ENCODE assay signal across 8 cellular contexts in genomic region chr1:193070942-193071341, GRCh38. TPM values are rescaled to one million over a fixed set of nuclear protein-coding genes. Genes with fewer than 3 reads are reported as not detected.
DNase-seq lines count a peak whose midpoint lies in the region; ATAC-seq and TF ChIP-seq lines count a peak whose summit lies in the region.

No MANE protein-coding gene starts in this region.

- peak overlapping the region; percentile 24 for H3K27ac ChIP-seq in psoas muscle

- peaks cover 8% of the 10 kb centered on the region for H3K36me3 Mint-ChIP-seq in T-helper 17 cell (ENCODE audit: low read depth)

- H3K9me3 ChIP-seq in T-helper 17 cell (ENCODE audit: control insufficient read depth, low read length, poor library complexity, severe bottlenecking) = no peaks in the 10 kb centered on the region
- no peaks in the 10 kb centered on the region for H3K9me3 ChIP-seq in psoas muscle

- intact Hi-C loops in psoas muscle (cut with DNase I) = no loop called here

- peaks cover 10% of the 10 kb centered on the region for H3K4me1 ChIP-seq in psoas muscle

- no peaks in the 10 kb centered on the region for H3K27me3 Mint-ChIP-seq in T-helper 17 cell

- TF ChIP-seq CTCF in psoas muscle (IDR thresholded peaks at IDR 0.05) = no peak

- ATAC-seq in HG02943 (IDR thresholded peaks at IDR 0.05; ENCODE audit: low read depth, unreplicated experiment) (peak; percentile 52), T-helper 17 cell (peak; percentile 64), psoas muscle (peak in 2 of 4 donors; percentile 54 to 62), GM21737 (IDR thresholded peaks at IDR 0.05; ENCODE audit: unreplicated experiment) (no peak), HG03135 (IDR thresholded peaks at IDR 0.05; ENCODE audit: unreplicated experiment) (no peak)

- H3K27ac Mint-ChIP-seq in T-helper 17 cell = no peak overlapping the region

- peaks cover 0 to 12% of the 10 kb centered on the region in 2 donors for H3K36me3 ChIP-seq in psoas muscle (ENCODE audit: insufficient read depth in 1 of 2, low read depth in 1 of 2)

- 56 to 61% (median 56%) methylated on average over 5 of the region's 5 CpGs for WGBS in psoas muscle, 3 donors

- H3K4me1 Mint-ChIP-seq in T-helper 17 cell = peaks cover 32% of the 10 kb centered on the region

- H3K4me3 Mint-ChIP-seq in T-helper 17 cell = peak overlapping the region; percentile 25

- DNase-seq in activated naive CD4-positive, alpha-beta T cell treated with Interleukin-2 at 50 U/mL for 16 hours = peak; percentile 9
- DNase-seq in activated naive CD4-positive, alpha-beta T cell (lab: John Stamatoyannopoulos, UW) = no peak
- DNase-seq in T-helper 17 cell (no peak), psoas muscle (no peak), mucosa of gallbladder (ENCODE audit: low spot score) (no peak)

- H3K27me3 ChIP-seq in psoas muscle (ENCODE audit: insufficient read depth in 3 of 3, low read length in 2 of 3) = no peaks in the 10 kb centered on the region

- H3K4me3 ChIP-seq in psoas muscle = no peak overlapping the region

RNA-seq across cellular contexts. Expression of gene RO60, which starts 11.5 kb away (rescaled TPM):
- total RNA-seq in T-helper 17 cell (10 to 100 TPM; 44.0 to 58.2 TPM), psoas muscle (10 to 100 TPM; 35.1 to 44.3 (median 39.7) TPM), mucosa of gallbladder (79.5 TPM)
- 10 to 100 TPM in 1 of 3 donors, 1 to 10 TPM in 2; 6.6 to 29.7 (median 6.8) TPM for polyA plus RNA-seq in psoas muscle

RNA-seq across cellular contexts. Expression of gene UCHL5, which starts 11.8 kb away (rescaled TPM):
- total RNA-seq in T-helper 17 cell = 10 to 100 TPM; 15.5 to 18.9 TPM
- 10 to 100 TPM; 28.3 to 43.3 (median 34.1) TPM for total RNA-seq in psoas muscle
- polyA plus RNA-seq in psoas muscle = 10 to 100 TPM; 18.6 to 44.2 (median 25.1) TPM
- 20.7 TPM for total RNA-seq in mucosa of gallbladder

RNA-seq across cellular contexts. Expression of gene GLRX2, which starts 34.3 kb away (rescaled TPM):
- total RNA-seq in T-helper 17 cell (1 to 10 TPM; 7.0 to 7.8 TPM), psoas muscle (10 to 100 TPM; 41.3 to 68.1 (median 54.7) TPM), mucosa of gallbladder (21.4 TPM)
- 10 to 100 TPM; 48.1 to 97.9 (median 72.8) TPM for polyA plus RNA-seq in psoas muscle

RNA-seq across cellular contexts. Expression of gene CDC73, which starts 50.9 kb away (rescaled TPM):
- total RNA-seq in T-helper 17 cell = 10 to 100 TPM; 73.2 to 84.9 TPM
- total RNA-seq in psoas muscle = 10 to 100 TPM; 24.9 to 30.1 (median 28.5) TPM
- 10 to 100 TPM in 1 of 3 donors, 1 to 10 TPM in 2; 5.3 to 16.4 (median 8.3) TPM for polyA plus RNA-seq in psoas muscle
- total RNA-seq in mucosa of gallbladder = 54.6 TPM

Comparison
In these comparisons a context has a peak if more than half of its experiments do, and no peak if none do; other contexts are left out.
1. ATAC-seq: peak in HG02943 (single experiment) and T-helper 17 cell (single experiment); none in GM21737 (single experiment) and HG03135 (single experiment).